ENCODE assay signal across 8 cellular contexts in the genomic region with DNA sequence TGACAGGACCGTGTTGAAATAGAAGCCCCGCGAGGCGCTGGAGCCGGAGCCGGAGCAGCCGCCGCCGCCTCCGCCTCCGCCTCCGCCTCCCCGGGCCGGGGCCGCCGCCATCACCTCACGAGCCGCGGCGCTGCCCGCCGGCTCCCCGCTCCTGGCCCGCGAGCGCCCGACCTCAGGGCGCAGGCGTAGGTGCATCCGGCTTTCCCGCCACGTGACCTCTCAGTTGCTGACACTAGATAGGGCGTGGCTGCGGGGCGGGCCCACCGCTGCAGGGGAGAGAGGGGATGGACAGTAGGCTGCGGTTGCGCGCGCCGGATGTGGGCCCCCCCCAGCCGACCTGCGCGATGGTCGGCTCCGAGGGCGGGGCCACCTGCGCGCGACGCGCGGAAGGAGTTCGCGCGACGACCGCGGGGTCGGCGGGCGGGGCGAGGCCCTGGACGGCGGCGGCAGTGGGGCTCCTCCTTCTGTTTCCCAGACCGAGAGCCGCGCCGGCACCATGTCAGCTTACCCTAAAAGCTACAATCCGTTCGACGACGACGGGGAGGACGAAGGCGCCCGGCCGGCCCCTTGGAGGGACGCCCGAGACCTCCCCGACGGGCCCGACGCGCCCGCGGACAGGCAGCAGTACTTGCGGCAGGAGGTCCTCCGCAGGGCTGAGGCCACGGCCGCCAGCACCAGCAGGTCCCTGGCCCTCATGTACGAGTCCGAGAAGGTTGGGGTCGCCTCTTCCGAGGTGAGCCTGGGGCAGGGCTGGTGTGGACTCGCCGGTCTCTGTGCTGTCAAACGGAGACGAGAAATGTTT. TPM values are rescaled to one million over a fixed set of nuclear protein-coding genes. Genes with fewer than 3 reads are reported as not detected.
DNase-seq lines count a peak whose midpoint lies in the region; ATAC-seq, FAIRE-seq and TF ChIP-seq lines count a peak whose summit lies in the region.

Gene PI4KA (minus strand): TSS at position 197 of the 802 bp plus-strand sequence. CDS start 86 bp downstream, at position 111.
Gene SNAP29 (plus strand): TSS at position 393 of the 802 bp plus-strand sequence. CDS start 104 bp downstream, at position 497.

- peak within 1 kb of the TSS; percentile 89 to 97 for H3K27ac ChIP-seq in ascending aorta
- H3K27ac ChIP-seq in right cardiac atrium (ENCODE audit: low read length): peak within 1 kb of the TSS; percentile 73

- intact Hi-C loops in ascending aorta (cut with DNase I) (loop anchor here (1.0 to 10.0 kb wide), 7 partner anchors 58 to 784 kb away; partner anchors contain the start of genes CRKL, LZTR1, MED15 and SDF2L1), right cardiac atrium (cut with DNase I) (no loop called here)

- no peaks in the 10 kb centered on the region for H3K9me3 Mint-ChIP-seq in T-helper 2 cell treated with Interferon-gamma antibody and Interleukin-4, amounts not matched to agents 5 μg/mL and 100 μg/mL, for 36 hours

- peak within 1 kb of the TSS; percentile 82 to 91 for H3K4me3 ChIP-seq in ascending aorta
- peak within 1 kb of the TSS; percentile 65 for H3K4me3 ChIP-seq in right cardiac atrium (ENCODE audit: low read length)

- H3K27me3 ChIP-seq in ascending aorta (no peaks in the 10 kb centered on the region), right cardiac atrium (ENCODE audit: control insufficient read depth, insufficient read depth) (no peaks in the 10 kb centered on the region)

- H3K4me1 ChIP-seq in ascending aorta (peaks cover 0 to 22% of the 10 kb centered on the region in 2 donors), right cardiac atrium (ENCODE audit: control insufficient read depth, insufficient read depth, low read length) (peaks cover 9% of the 10 kb centered on the region)

- peak; percentile 82 for ATAC-seq in GM18505 (IDR thresholded peaks at IDR 0.05; ENCODE audit: unreplicated experiment)
- peak; percentile 89 for ATAC-seq in HG02970 (IDR thresholded peaks at IDR 0.05; ENCODE audit: low FRiP score, unreplicated experiment)
- peak; percentile 97 for ATAC-seq in right cardiac atrium

- H3K36me3 Mint-ChIP-seq in T-helper 2 cell treated with Interferon-gamma antibody and Interleukin-4, amounts not matched to agents 5 μg/mL and 100 μg/mL, for 36 hours (ENCODE audit: low read depth): peaks cover 10% of the 10 kb centered on the region

- no peaks in the 10 kb centered on the region for H3K36me3 ChIP-seq in ascending aorta

- DNase-seq in NCI-H1930 (lab: John Stamatoyannopoulos, UW): peak; percentile 91 to 96
- DNase-seq in T-helper 2 cell treated with Interferon-gamma antibody and Interleukin-4, amounts not matched to agents 5 μg/mL and 100 μg/mL, for 36 hours (ENCODE audit: low spot score): peak; percentile 98
- peak; percentile 98 to 100 for DNase-seq in ascending aorta (ENCODE audit: low spot score in 2 of 2)
- peak; percentile 100 for DNase-seq in right cardiac atrium
- DNase-seq in pulmonary artery endothelial cell (ENCODE audit: low read depth, low spot score): peak; percentile 91
- peak; percentile 100 for DNase-seq in urothelium cell line (ENCODE audit: low spot score)

- H3K4me1 Mint-ChIP-seq in T-helper 2 cell treated with Interferon-gamma antibody and Interleukin-4, amounts not matched to agents 5 μg/mL and 100 μg/mL, for 36 hours (ENCODE audit: low read depth): peaks cover 25% of the 10 kb centered on the region

- peak within 1 kb of the TSS; percentile 89 for H3K27ac Mint-ChIP-seq in T-helper 2 cell treated with Interferon-gamma antibody and Interleukin-4, amounts not matched to agents 5 μg/mL and 100 μg/mL, for 36 hours

- peak in 1 of 3 experiments; percentile 47 for TF ChIP-seq CTCF in ascending aorta (IDR thresholded peaks at IDR 0.05)

- TF ChIP-seq POLR2A in GM18505 (IDR thresholded peaks at IDR 0.05; ENCODE audit: borderline replicate concordance, extremely low read depth, insufficient read depth, insufficient read length): peak; percentile 89

- no peaks in the 10 kb centered on the region for H3K27me3 Mint-ChIP-seq in T-helper 2 cell treated with Interferon-gamma antibody and Interleukin-4, amounts not matched to agents 5 μg/mL and 100 μg/mL, for 36 hours (ENCODE audit: low read depth)

- peak; percentile 98 for FAIRE-seq in urothelium cell line (lab: Jason Lieb, UNC)

- WGBS in right cardiac atrium: under 1% methylated on average over 100 of the region's 100 CpGs

- peak within 1 kb of the TSS; percentile 88 for H3K4me3 Mint-ChIP-seq in T-helper 2 cell treated with Interferon-gamma antibody and Interleukin-4, amounts not matched to agents 5 μg/mL and 100 μg/mL, for 36 hours

- H3K9me3 ChIP-seq in ascending aorta (no peaks in the 10 kb centered on the region), right cardiac atrium (ENCODE audit: control insufficient read depth, low read length) (no peaks in the 10 kb centered on the region)

RNA-seq across cellular contexts. Expression of gene PI4KA, which starts in this region (rescaled TPM):
- total RNA-seq in ascending aorta (150 TPM), right cardiac atrium (10 to 100 TPM; 50.9 to 61.9 (median 53.2) TPM), pulmonary artery endothelial cell (22.1 and 27.1 TPM in 2 replicates)
- 31.3 TPM for polyA plus RNA-seq in right cardiac atrium

RNA-seq across cellular contexts. Expression of gene SNAP29, which starts in this region (rescaled TPM):
- 24.6 TPM for total RNA-seq in ascending aorta
- total RNA-seq in right cardiac atrium: 10 to 100 TPM; 25.1 to 27.8 (median 26.5) TPM
- polyA plus RNA-seq in right cardiac atrium: 18.8 TPM
- 7.5 and 7.9 TPM in 2 replicates for total RNA-seq in pulmonary artery endothelial cell

Comparison
In these comparisons a context has a peak if more than half of its experiments do, and no peak if none do; other contexts are left out.
1. Peak in every context shown above with its lines: DNase-seq, ATAC-seq, H3K4me3 ChIP-seq and H3K27ac ChIP-seq.